12 cellular contexts compared by ENCODE assay signal in genomic region chr2:201696151-201696659, GRCh38. TPM values are rescaled to one million over a fixed set of nuclear protein-coding genes. Genes with fewer than 3 reads are reported as not detected.
DNase-seq lines count a peak whose midpoint lies in the region; ATAC-seq and TF ChIP-seq lines count a peak whose summit lies in the region.
"Had no signal": no experiment of that assay in that cellular context is flagged by ENCODE, and none has a peak within 500 bp of the region (broad histone marks: within the 10 kb centered on the region; RNA-seq: fewer than 3 reads in every experiment).

No MANE protein-coding gene starts in this region.

- intact Hi-C loops in colonic mucosa (cut with DNase I): no loop called here

- TF ChIP-seq CTCF in gastroesophageal sphincter (IDR thresholded peaks at IDR 0.05): no peak
- no peak for TF ChIP-seq CTCF in colonic mucosa (IDR thresholded peaks at IDR 0.05)

- H3K27ac ChIP-seq in gastroesophageal sphincter (no peak overlapping the region), colonic mucosa (no peak overlapping the region)
- H3K27ac ChIP-seq: thyroid gland had no signal

- DNase-seq in NCI-H345 (lab: John Stamatoyannopoulos, UW) (peak; percentile 7), NCI-H345 treated with DMSO at 0.1 percent for 48 hours (lab: John Stamatoyannopoulos, UW; ENCODE audit: unreplicated experiment) (no peak), T1000 (lab: John Stamatoyannopoulos, UW) (peak; percentile 48), glomerular endothelial cell (ENCODE audit: extremely low read depth, low read depth, low spot score) (peak; percentile 81), superior temporal gyrus (ENCODE audit: extremely low spot score) (peak; percentile 15), colonic mucosa (no peak)
- no peak for DNase-seq in activated CD4-positive, alpha-beta T cell treated with anti-CD3 and anti-CD28 coated beads for 4 hours
- DNase-seq: activated T-cell treated with anti-CD3 and anti-CD28 coated beads, Interleukin-2, amount 50 U/mL, for 48 hours; effector memory CD4-positive, alpha-beta T cell; midbrain; thyroid gland had no signal

- no peak for TF ChIP-seq POLR2A in gastroesophageal sphincter (IDR thresholded peaks at IDR 0.05)

- H3K36me3 ChIP-seq in gastroesophageal sphincter (peaks cover 0 to 9% of the 10 kb centered on the region in 2 donors), colonic mucosa (no peaks in the 10 kb centered on the region)

- no peak for TF ChIP-seq EP300 in gastroesophageal sphincter (IDR thresholded peaks at IDR 0.05)

- H3K9me3 ChIP-seq in gastroesophageal sphincter: no peaks in the 10 kb centered on the region
- H3K9me3 ChIP-seq in colonic mucosa: no peaks in the 10 kb centered on the region
- H3K9me3 ChIP-seq: thyroid gland had no signal

- H3K27me3 ChIP-seq in gastroesophageal sphincter (no peaks in the 10 kb centered on the region), colonic mucosa (no peaks in the 10 kb centered on the region)
- H3K27me3 ChIP-seq: thyroid gland had no signal

- WGBS in gastroesophageal sphincter (ENCODE audit: low coverage in 1 of 2), 2 donors: 35 to 50% methylated on average over 6 of the region's 6 CpGs

- no peak overlapping the region for H3K9ac ChIP-seq in colonic mucosa (ENCODE audit: low read depth in 2 of 2, low read length in 2 of 2)

- ATAC-seq in gastroesophageal sphincter: no peak

- H3K4me1 ChIP-seq in gastroesophageal sphincter (peaks cover 0 to 15% (median 0%) of the 10 kb centered on the region in 3 donors), colonic mucosa (no peaks in the 10 kb centered on the region)
- H3K4me1 ChIP-seq: thyroid gland had no signal

- H3K4me3 ChIP-seq in gastroesophageal sphincter (no peak overlapping the region), colonic mucosa (no peak overlapping the region)
- H3K4me3 ChIP-seq: thyroid gland had no signal

RNA-seq across cellular contexts. Expression of gene MPP4, which starts 2.2 kb away (rescaled TPM):
- total RNA-seq in glomerular endothelial cell (24.4 and 40.1 TPM in 2 replicates), gastroesophageal sphincter (under 1 TPM in 2 of 4 donors, not detected in 2; 0.27 to 0.35 TPM), colonic mucosa (not detected)
- total RNA-seq: thyroid gland had no signal

RNA-seq across cellular contexts. Expression of gene TMEM237, which starts 52.9 kb away (rescaled TPM):
- total RNA-seq in glomerular endothelial cell: 18.6 and 21.3 TPM in 2 replicates
- total RNA-seq in gastroesophageal sphincter: 10 to 100 TPM; 12.3 to 32.8 (median 24.4) TPM
- 1 to 10 TPM; 4.5 to 7.1 TPM for total RNA-seq in colonic mucosa

Comparison
In these comparisons a context has a peak if more than half of its experiments do, and no peak if none do; other contexts are left out.
1. DNase-seq: peak in NCI-H345 (single experiment), T1000 (single experiment), glomerular endothelial cell (single experiment) and superior temporal gyrus (single experiment); none in NCI-H345 treated with DMSO at 0.1 percent for 48 hours (single experiment), activated CD4-positive, alpha-beta T cell treated with anti-CD3 and anti-CD28 coated beads for 4 hours (0 of 2) and colonic mucosa (single experiment).
2. RNA of gene MPP4, which starts 2.2 kb away (total RNA-seq): 24.4 to 40.1 TPM in glomerular endothelial cell; 0.27 to 0.35 TPM in gastroesophageal sphincter and not detected in colonic mucosa; every median in the first group is over 10 times any median in the second.